ENCODE assay signal across 12 cellular contexts in the genomic region with DNA sequence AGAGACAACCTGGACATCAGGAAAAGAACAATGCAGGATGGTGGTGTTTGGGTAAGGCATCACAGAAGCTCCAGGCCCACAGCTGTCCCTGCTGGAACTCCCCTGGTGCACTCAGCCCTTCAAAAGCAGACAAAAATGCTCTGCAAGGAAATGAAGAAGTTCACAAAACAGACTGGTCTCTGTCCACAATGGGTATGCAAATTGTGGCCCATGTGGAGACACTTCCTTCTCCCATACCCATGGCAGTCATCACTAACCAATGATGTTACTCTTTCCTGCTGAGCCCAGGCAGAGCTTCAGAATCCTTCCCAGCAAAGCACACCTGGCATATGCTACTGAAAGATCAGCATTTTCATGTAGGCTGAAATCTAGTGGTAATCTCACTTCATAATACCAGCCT. TPM values are rescaled to one million over a fixed set of nuclear protein-coding genes. Genes with fewer than 3 reads are reported as not detected.
DNase-seq lines count a peak whose midpoint lies in the region; ATAC-seq and TF ChIP-seq lines count a peak whose summit lies in the region.
"Had no signal": no experiment of that assay in that cellular context is flagged by ENCODE, and none has a peak within 500 bp of the region (broad histone marks: within the 10 kb centered on the region; RNA-seq: fewer than 3 reads in every experiment).

No MANE protein-coding gene starts in this region.

- ATAC-seq in GM19452 (IDR thresholded peaks at IDR 0.05; ENCODE audit: unreplicated experiment) (peak; percentile 62), HG02943 (IDR thresholded peaks at IDR 0.05; ENCODE audit: low read depth, unreplicated experiment) (peak; percentile 60)

- TF ChIP-seq POLR2A in uterus (IDR thresholded peaks at IDR 0.05): no peak

- no peak overlapping the region for H3K4me3 ChIP-seq in GM06990 (replicated peaks; ENCODE audit: low read depth, low read length)
- H3K4me3 ChIP-seq in uterus: no peak overlapping the region
- H3K4me3 ChIP-seq: thoracic aorta had no signal

- H3K27ac ChIP-seq in uterus: no peak overlapping the region
- H3K27ac ChIP-seq: thoracic aorta had no signal

- DNase-seq in GM06990 (ENCODE audit: extremely low read depth, insufficient read length) (peak; percentile 36), MV-4-11 (lab: John Stamatoyannopoulos, UW) (peak; percentile 49), uterus (no peak), DMS53 treated with DMSO at 0.1 percent for 48 hours (lab: John Stamatoyannopoulos, UW; ENCODE audit: unreplicated experiment) (no peak), GM13977 (ENCODE audit: low spot score) (no peak)
- no peak for DNase-seq in stimulated activated naive CD4-positive, alpha-beta T cell (lab: John Stamatoyannopoulos, UW)
- DNase-seq: cortex of kidney; NCI-H69; stimulated activated CD4-positive, alpha-beta T cell treated with anti-CD3 and anti-CD28 coated beads, Interleukin-2, amount 100 ng/mL, for 48 hours had no signal

- H3K4me1 ChIP-seq in uterus: no peaks in the 10 kb centered on the region

- in situ Hi-C loops in GM13977 (cut with MboI; ENCODE audit: low pct_unique_long_range_greater_than_20kb, low sequenced_read_pairs, unreplicated experiment): no loop called here

- H3K36me3 ChIP-seq in GM06990 (ENCODE audit: control insufficient read depth, insufficient read depth, low read length) (no peaks in the 10 kb centered on the region), uterus (no peaks in the 10 kb centered on the region)
- H3K36me3 ChIP-seq: thoracic aorta had no signal

- intact Hi-C loops in uterus (cut with DNase I; ENCODE audit: low total_unique reads): no loop called here

- TF ChIP-seq CTCF in GM06990 (IDR thresholded peaks at IDR 0.05; ENCODE audit: insufficient read depth, low read length, poor library complexity, severe bottlenecking) (no peak), uterus (IDR thresholded peaks at IDR 0.05) (no peak), GM13977 (IDR thresholded peaks at IDR 0.05; ENCODE audit: extremely low read depth, insufficient read depth, missing control alignments) (no peak)

- H3K9me3 ChIP-seq in uterus: no peaks in the 10 kb centered on the region
- H3K9me3 ChIP-seq: thoracic aorta had no signal

- H3K27me3 ChIP-seq in GM06990 (replicated peaks; ENCODE audit: control insufficient read depth, insufficient read depth, low read length) (no peaks in the 10 kb centered on the region), uterus (no peaks in the 10 kb centered on the region)

RNA-seq across cellular contexts. Expression of a gene that starts 42.6 kb away (rescaled TPM):
- total RNA-seq in uterus: 10 to 100 TPM; 15.6 to 42.4 (median 31.0) TPM

RNA-seq across cellular contexts. Expression of a gene that starts 55.1 kb away (rescaled TPM):
- 10 to 100 TPM in 3 of 4 donors, 1 to 10 TPM in 1; 1.8 to 25.4 (median 12.2) TPM for total RNA-seq in uterus

Comparison
In these comparisons a context has a peak if more than half of its experiments do, and no peak if none do; other contexts are left out.
1. DNase-seq: peak in GM06990 (single experiment) and MV-4-11 (single experiment); none in uterus (0 of 2), DMS53 treated with DMSO at 0.1 percent for 48 hours (single experiment), stimulated activated naive CD4-positive, alpha-beta T cell (0 of 6) and GM13977 (single experiment).